ENCODE assay signal across 19 cellular contexts in genomic region chr3:141307351-141308059, GRCh38.
DNase-seq lines count a peak whose midpoint lies in the region; ATAC-seq and TF ChIP-seq lines count a peak whose summit lies in the region.
"Had no signal": no experiment of that assay in that cellular context is flagged by ENCODE, and none has a peak within 500 bp of the region (broad histone marks: within the 10 kb centered on the region; RNA-seq: fewer than 3 reads in every experiment).

No MANE protein-coding gene starts in this region.

- TF ChIP-seq CTCF in spleen (IDR thresholded peaks at IDR 0.05 in 8 of 11, conservative IDR thresholded peaks at IDR 0.05 in 3 of 11): no peak
- no peak for TF ChIP-seq CTCF in smooth muscle cell (IDR thresholded peaks at IDR 0.05; ENCODE audit: borderline replicate concordance, insufficient read depth, poor library complexity, severe bottlenecking)

- H3F3A ChIP-seq in smooth muscle cell (ENCODE audit: low read depth): no peaks in the 10 kb centered on the region

- peak; percentile 53 for DNase-seq in activated CD4-positive, alpha-beta T cell treated with anti-CD3 and anti-CD28 coated beads for 36 hours
- no peak for DNase-seq in activated CD4-positive, alpha-beta T cell treated with anti-CD3 and anti-CD28 coated beads, Interleukin-2, amount 50 U/mL, for 1 hour
- DNase-seq in T-helper 17 cell: no peak
- DNase-seq in spleen: no peak
- DNase-seq in smooth muscle cell (lab: John Stamatoyannopoulos, UW; ENCODE audit: unreplicated experiment): no peak
- no peak for DNase-seq in HCEC 1CT
- DNase-seq: 8988T, BE2C, DMS153, NCI-H1092, NCI-H2081 treated with DMSO at 0.1 percent for 48 hours, NCI-H526 treated with DMSO at 0.1 percent for 48 hours, T1000, transverse colon had no signal

- H3K4me2 ChIP-seq in smooth muscle cell: no peak overlapping the region

- H3K27ac Mint-ChIP-seq in activated CD4-positive, alpha-beta T cell treated with anti-CD3 and anti-CD28 coated beads for 36 hours: peak overlapping the region; percentile 92
- peak overlapping the region; percentile 91 for H3K27ac Mint-ChIP-seq in T-helper 17 cell
- H3K27ac Mint-ChIP-seq in activated naive CD4-positive, alpha-beta T cell treated with anti-CD3 and anti-CD28 coated beads, Interleukin-2, amount 50 U/mL, for 24 hours: peak overlapping the region; percentile 98
- H3K27ac Mint-ChIP-seq: brain had no signal

- H3K9me3 Mint-ChIP-seq in activated CD4-positive, alpha-beta T cell treated with anti-CD3 and anti-CD28 coated beads for 36 hours (ENCODE audit: low read depth): no peaks in the 10 kb centered on the region
- H3K9me3 Mint-ChIP-seq in activated naive CD4-positive, alpha-beta T cell treated with anti-CD3 and anti-CD28 coated beads, Interleukin-2, amount 50 U/mL, for 24 hours: no peaks in the 10 kb centered on the region

- WGBS in spleen, 5 donors: 75 to 84% (median 81%) methylated on average over 16 of the region's 16 CpGs
- WGBS in smooth muscle cell (ENCODE audit: low lambda C conversion rate): 90% methylated on average over 16 of the region's 16 CpGs

- CTCF ChIA-PET in activated CD4-positive, alpha-beta T cell treated with anti-CD3 and anti-CD28 coated beads for 36 hours (lab: Charles Lee): interaction anchor here (0.6 to 8.2 kb wide), 21 partner anchors 8 to 606 kb away, joined by 3 to 111 read pairs (median 4); partner anchors contain the start of gene PXYLP1

- no peak for TF ChIP-seq POLR2A in spleen (IDR thresholded peaks at IDR 0.05)

- no peaks in the 10 kb centered on the region for H3K36me3 ChIP-seq in spleen
- H3K36me3 ChIP-seq in smooth muscle cell (ENCODE audit: low read depth): no peaks in the 10 kb centered on the region
- H3K36me3 ChIP-seq: BE2C, transverse colon had no signal

- peak overlapping the region in 6 of 8 donors; percentile 29 to 72 (median 62) for H3K27ac ChIP-seq in spleen
- H3K27ac ChIP-seq in smooth muscle cell (ENCODE audit: low read depth): no peak overlapping the region
- H3K27ac ChIP-seq: GM23248, transverse colon had no signal

- H3K4me3 ChIP-seq in spleen (no peak overlapping the region), smooth muscle cell (no peak overlapping the region)
- H3K4me3 ChIP-seq: GM23248, transverse colon had no signal

- H3K9me3 ChIP-seq in T-helper 17 cell (ENCODE audit: control insufficient read depth, low read length, poor library complexity, severe bottlenecking): no peaks in the 10 kb centered on the region
- H3K9me3 ChIP-seq in spleen: no peaks in the 10 kb centered on the region
- H3K9me3 ChIP-seq in smooth muscle cell (replicated peaks; ENCODE audit: low read depth): no peaks in the 10 kb centered on the region
- H3K9me3 ChIP-seq: BE2C, transverse colon had no signal

- H3K36me3 Mint-ChIP-seq in activated CD4-positive, alpha-beta T cell treated with anti-CD3 and anti-CD28 coated beads for 36 hours (ENCODE audit: low read depth): peaks cover 3% of the 10 kb centered on the region
- peaks cover 2% of the 10 kb centered on the region for H3K36me3 Mint-ChIP-seq in T-helper 17 cell (ENCODE audit: low read depth)
- H3K36me3 Mint-ChIP-seq in activated naive CD4-positive, alpha-beta T cell treated with anti-CD3 and anti-CD28 coated beads, Interleukin-2, amount 50 U/mL, for 24 hours: peaks cover 2% of the 10 kb centered on the region
- H3K36me3 Mint-ChIP-seq: brain had no signal

- peak; percentile 3 for ATAC-seq in activated CD4-positive, alpha-beta T cell treated with anti-CD3 and anti-CD28 coated beads for 36 hours
- ATAC-seq in T-helper 17 cell (no peak), GM19035 (IDR thresholded peaks at IDR 0.05; ENCODE audit: unreplicated experiment) (no peak)
- ATAC-seq: sciatic nerve had no signal

- no peak overlapping the region for H3K9ac ChIP-seq in smooth muscle cell (ENCODE audit: low read depth)
- H3K9ac ChIP-seq: GM23248 had no signal

- intact Hi-C loops in activated CD4-positive, alpha-beta T cell treated with anti-CD3 and anti-CD28 coated beads for 36 hours (cut with DNase I, micrococcal nuclease): no loop called here
- intact Hi-C loops in spleen (cut with DNase I; ENCODE audit: low total_unique reads): loop anchor here (5.0 to 10.0 kb wide), 2 partner anchors 150 to 257 kb away; no protein-coding TSS in a partner anchor

- H4K20me1 ChIP-seq in smooth muscle cell (ENCODE audit: low read depth): no peaks in the 10 kb centered on the region

- peaks cover 3 to 56% (median 20%) of the 10 kb centered on the region in 6 donors for H3K4me1 ChIP-seq in spleen
- H3K4me1 ChIP-seq in smooth muscle cell (ENCODE audit: low read depth): peaks cover 5% of the 10 kb centered on the region

- H2AFZ ChIP-seq in smooth muscle cell (ENCODE audit: low read depth): no peak overlapping the region

- peaks cover 54% of the 10 kb centered on the region for H3K4me1 Mint-ChIP-seq in activated CD4-positive, alpha-beta T cell treated with anti-CD3 and anti-CD28 coated beads for 36 hours
- H3K4me1 Mint-ChIP-seq in T-helper 17 cell: peaks cover 47% of the 10 kb centered on the region
- peaks cover 73% of the 10 kb centered on the region for H3K4me1 Mint-ChIP-seq in activated naive CD4-positive, alpha-beta T cell treated with anti-CD3 and anti-CD28 coated beads, Interleukin-2, amount 50 U/mL, for 24 hours

- no peaks in the 10 kb centered on the region for H3K27me3 ChIP-seq in spleen (replicated peaks in 1 of 7)
- no peaks in the 10 kb centered on the region for H3K27me3 ChIP-seq in smooth muscle cell (ENCODE audit: low read depth)
- H3K27me3 ChIP-seq: BE2C, transverse colon had no signal

- no peaks in the 10 kb centered on the region for H3K27me3 Mint-ChIP-seq in activated CD4-positive, alpha-beta T cell treated with anti-CD3 and anti-CD28 coated beads for 36 hours
- no peaks in the 10 kb centered on the region for H3K27me3 Mint-ChIP-seq in T-helper 17 cell
- no peaks in the 10 kb centered on the region for H3K27me3 Mint-ChIP-seq in activated naive CD4-positive, alpha-beta T cell treated with anti-CD3 and anti-CD28 coated beads, Interleukin-2, amount 50 U/mL, for 24 hours

- no peaks in the 10 kb centered on the region for H3K79me2 ChIP-seq in smooth muscle cell (ENCODE audit: low read depth)

- H3K4me3 Mint-ChIP-seq in activated CD4-positive, alpha-beta T cell treated with anti-CD3 and anti-CD28 coated beads for 36 hours: peak overlapping the region; percentile 62
- H3K4me3 Mint-ChIP-seq in T-helper 17 cell: peak overlapping the region; percentile 81
- peak overlapping the region; percentile 65 for H3K4me3 Mint-ChIP-seq in activated naive CD4-positive, alpha-beta T cell treated with anti-CD3 and anti-CD28 coated beads, Interleukin-2, amount 50 U/mL, for 24 hours
- H3K4me3 Mint-ChIP-seq: brain had no signal

- POLR2A ChIA-PET in activated CD4-positive, alpha-beta T cell treated with anti-CD3 and anti-CD28 coated beads for 36 hours (lab: Charles Lee): interaction anchor here (1.2 kb wide), 2 partner anchors 12 to 105 kb away, joined by 3 to 6 read pairs; no protein-coding TSS in a partner anchor
